Comparison of ENCODE assay signal across 17 cellular contexts in the genomic region with DNA sequence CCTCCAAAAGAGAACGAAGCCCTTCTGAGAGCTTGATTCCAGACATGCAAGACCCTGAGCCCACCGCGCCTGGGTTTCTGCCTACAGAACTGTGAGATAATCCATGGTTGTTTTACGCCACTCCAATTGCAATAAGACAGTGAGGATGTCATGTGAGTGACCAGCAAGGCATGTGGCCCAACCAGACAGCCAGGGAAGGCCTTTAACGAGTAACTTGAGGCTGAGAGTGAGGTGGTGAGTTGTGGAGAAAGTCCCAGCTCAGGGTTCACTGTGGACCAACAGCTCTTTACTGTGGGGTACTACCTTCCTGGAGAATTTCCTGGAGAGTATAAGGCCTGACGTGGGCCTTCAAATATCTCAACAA.
A peak's percentile ranks its signal among the peaks of the same experiment; 100 is the strongest.
DNase-seq lines count a peak whose midpoint lies in the region; ATAC-seq, FAIRE-seq and TF ChIP-seq lines count a peak whose summit lies in the region.
"Had no signal": no experiment of that assay in that cellular context is flagged by ENCODE, and none has a peak within 500 bp of the region (broad histone marks: within the 10 kb centered on the region; RNA-seq: fewer than 3 reads in every experiment).

No MANE protein-coding gene starts in this region.

- no peaks in the 10 kb centered on the region for H3K23me2 ChIP-seq in H9 (ENCODE audit: insufficient read length, low read depth, low read length, poor library complexity, severe bottlenecking)

- H3K9me3 Mint-ChIP-seq in H9: peaks cover 16 to 19% of the 10 kb centered on the region in 2 experiments

- H4K5ac ChIP-seq in H9 (ENCODE audit: insufficient read length, low read depth, low read length): no peak overlapping the region

- H3K36me3 ChIP-seq in DND-41 (ENCODE audit: insufficient read depth, low read length) (no peaks in the 10 kb centered on the region), fibroblast of lung (ENCODE audit: control insufficient read depth, insufficient read depth, low read length) (no peaks in the 10 kb centered on the region)
- H3K36me3 ChIP-seq: MG63, ovary had no signal

- H3K36me3 Mint-ChIP-seq in H9 (ENCODE audit: insufficient read depth in 1 of 3, low read depth in 3 of 3): peaks cover 0 to 14% (median 7%) of the 10 kb centered on the region in 3 experiments; a peak in 5 of 7 replicates
- H3K36me3 Mint-ChIP-seq: CD14-positive monocyte, memory B cell had no signal

- H3K27me3 Mint-ChIP-seq in H9 (ENCODE audit: low read depth): peaks cover 7% of the 10 kb centered on the region

- H3K79me1 ChIP-seq in H9 (ENCODE audit: insufficient read depth, low read depth, low read length, poor library complexity, severe bottlenecking): no peaks in the 10 kb centered on the region

- peaks cover 5 to 17% of the 10 kb centered on the region in 2 experiments for H3K4me1 Mint-ChIP-seq in H9
- H3K4me1 Mint-ChIP-seq: memory B cell had no signal

- no peak overlapping the region for H3K4ac ChIP-seq in H9 (ENCODE audit: low read depth, low read length)

- H3K23ac ChIP-seq in H9 (ENCODE audit: insufficient read length, low read depth, low read length): no peak overlapping the region

- peaks cover 43% of the 10 kb centered on the region for H3K4me1 ChIP-seq in DND-41 (ENCODE audit: insufficient read depth, low read length)
- H3K4me1 ChIP-seq in fibroblast of lung (ENCODE audit: control insufficient read depth, extremely low read depth, insufficient read depth, low read length): peaks cover 37% of the 10 kb centered on the region
- H3K4me1 ChIP-seq in H9 (ENCODE audit: insufficient read depth, low read length): no peaks in the 10 kb centered on the region; the same call in 1 of the 2 replicates

- no peak overlapping the region for H4K91ac ChIP-seq in H9 (ENCODE audit: insufficient read length, low read depth, low read length)

- H3K4me3 Mint-ChIP-seq in H9: no peak overlapping the region
- H3K4me3 Mint-ChIP-seq: CD14-positive monocyte, memory B cell, WTC11 had no signal

- H2AFZ ChIP-seq in DND-41 (ENCODE audit: low read depth, low read length) (peak overlapping the region; percentile 53), fibroblast of lung (ENCODE audit: low read length) (no peak overlapping the region), H9 (ENCODE audit: low read length) (no peak overlapping the region)

- H3K79me2 ChIP-seq in DND-41 (ENCODE audit: insufficient read depth, low read length) (no peaks in the 10 kb centered on the region), fibroblast of lung (ENCODE audit: control insufficient read depth, insufficient read depth, low read length) (no peaks in the 10 kb centered on the region), H9 (ENCODE audit: insufficient read depth, low read length) (no peaks in the 10 kb centered on the region)

- H3K9me3 ChIP-seq in DND-41 (ENCODE audit: insufficient read depth, low read length, severe bottlenecking) (peaks cover 6% of the 10 kb centered on the region), fibroblast of lung (ENCODE audit: control insufficient read depth, insufficient read depth, low read depth, low read length) (no peaks in the 10 kb centered on the region), H9 (ENCODE audit: control insufficient read depth, low read depth, low read length) (no peaks in the 10 kb centered on the region)
- H3K9me3 ChIP-seq: ovary had no signal

- H3K4me3 ChIP-seq in DND-41 (ENCODE audit: low read depth in 1 of 2, low read length in 2 of 2) (no peak overlapping the region), fibroblast of lung (replicated peaks in 1 of 4; ENCODE audit: control extremely low read depth in 1 of 4, insufficient read depth in 1 of 4, low read depth in 3 of 4, low read length in 4 of 4) (no peak overlapping the region), foreskin fibroblast (ENCODE audit: low read depth in 1 of 2, low read length in 2 of 2) (no peak overlapping the region)
- H3K4me3 ChIP-seq: MG63, ovary had no signal

- no peak overlapping the region for H2BK20ac ChIP-seq in H9 (ENCODE audit: low read depth, low read length, poor library complexity, severe bottlenecking)

- H3K18ac ChIP-seq in H9 (ENCODE audit: insufficient read length, low read depth, low read length): no peak overlapping the region

- TF ChIP-seq CTCF in DND-41 (IDR thresholded peaks at IDR 0.05; ENCODE audit: borderline replicate concordance, extremely low read depth, low read length, poor library complexity, severe bottlenecking) (no peak), fibroblast of lung (conservative IDR thresholded peaks at IDR 0.05 in 1 of 2, IDR thresholded peaks at IDR 0.05 in 1 of 2; ENCODE audit: low read depth in 1 of 2, low read length in 2 of 2) (no peak), foreskin fibroblast (IDR thresholded peaks at IDR 0.05; ENCODE audit: low read depth, low read length) (no peak), H9 (conservative IDR thresholded peaks at IDR 0.05) (no peak)

- no peak overlapping the region for H2BK15ac ChIP-seq in H9 (ENCODE audit: low read depth, low read length)

- H3K27me3 ChIP-seq in DND-41 (ENCODE audit: insufficient read depth, low read length, poor library complexity) (no peaks in the 10 kb centered on the region), fibroblast of lung (ENCODE audit: control insufficient read depth, insufficient read depth, low read length) (no peaks in the 10 kb centered on the region), H9 (ENCODE audit: insufficient read depth, low read length) (no peaks in the 10 kb centered on the region)
- H3K27me3 ChIP-seq: MG63, ovary had no signal

- H3T11ph ChIP-seq in H9 (ENCODE audit: low read length): no peak overlapping the region

- H3K9ac ChIP-seq in DND-41 (ENCODE audit: low read depth, low read length) (peak overlapping the region; percentile 34), fibroblast of lung (ENCODE audit: insufficient read depth, low read length) (peak overlapping the region; percentile 13), H9 (ENCODE audit: extremely low read depth, insufficient read length, low read length) (no peak overlapping the region)

- no peak for DNase-seq in DND-41
- DNase-seq in RCC 7860 (ENCODE audit: low spot score): peak; percentile 7
- DNase-seq in fibroblast of lung (ENCODE audit: low read depth in 2 of 2): no peak
- peak; percentile 43 for DNase-seq in renal cortical epithelial cell (ENCODE audit: low read depth)
- no peak for DNase-seq in foreskin fibroblast
- DNase-seq in H9: no peak
- DNase-seq in NOMO-1 treated with dmso at 0.1 percent for 144 hours (lab: John Stamatoyannopoulos, UW; ENCODE audit: unreplicated experiment): no peak
- no peak for DNase-seq in globus pallidus (ENCODE audit: low spot score)
- DNase-seq: effector memory CD4-positive, alpha-beta T cell; MG63; stimulated activated CD4-positive, alpha-beta T cell treated with anti-CD3 and anti-CD28 coated beads, Interleukin-4, amount 100 ng/mL, for 4 hours; stimulated activated naive CD8-positive, alpha-beta T cell treated with anti-CD3 and anti-CD28 coated beads, Interleukin-15, Interleukin-2, amounts not matched to agents 100 U/mL and 50 U/mL, for 24 hours had no signal

- H3K27ac ChIP-seq in DND-41 (ENCODE audit: low read length) (peak overlapping the region; percentile 88), fibroblast of lung (ENCODE audit: insufficient read depth, low read length) (peak overlapping the region; percentile 71), H9 (ENCODE audit: insufficient read length, low read depth, low read length) (no peak overlapping the region)
- H3K27ac ChIP-seq: HL-60, ovary had no signal

- no peak for FAIRE-seq in RCC 7860 (lab: Jason Lieb, UNC)

- no peak overlapping the region for H4K8ac ChIP-seq in H9 (replicated peaks; ENCODE audit: insufficient read length, low read depth, low read length)

- H2BK5ac ChIP-seq in H9 (ENCODE audit: insufficient read length, low read length): no peak overlapping the region

- H2BK120ac ChIP-seq in H9 (ENCODE audit: low read depth, low read length, poor library complexity, severe bottlenecking): no peak overlapping the region

- H4K20me1 ChIP-seq in DND-41 (ENCODE audit: insufficient read depth, low read length): no peaks in the 10 kb centered on the region
- H4K20me1 ChIP-seq in fibroblast of lung (ENCODE audit: control insufficient read depth, extremely low read depth, insufficient read depth, low read length): no peaks in the 10 kb centered on the region
- no peaks in the 10 kb centered on the region for H4K20me1 ChIP-seq in H9 (ENCODE audit: control insufficient read depth, insufficient read depth, insufficient read length)

- WGBS in H9 (ENCODE audit: extremely low coverage, insufficient read length, low lambda C conversion rate): no CpG with 5 or more reads among the region's 6 CpGs

- no peak overlapping the region for H3K14ac ChIP-seq in H9 (ENCODE audit: insufficient read depth, low read length)

- no peak overlapping the region for H3K56ac ChIP-seq in H9 (ENCODE audit: insufficient read length, low read depth, low read length)

- no peak overlapping the region for H3K4me2 ChIP-seq in DND-41 (ENCODE audit: insufficient read depth, low read length)
- peak overlapping the region; percentile 45 for H3K4me2 ChIP-seq in fibroblast of lung (ENCODE audit: extremely low read depth, insufficient read depth, low read length)
- H3K4me2 ChIP-seq in H9 (ENCODE audit: insufficient read depth, insufficient read length, low read length): no peak overlapping the region

- no peak overlapping the region; a peak in 1 of 7 replicates for H3K27ac Mint-ChIP-seq in H9
- H3K27ac Mint-ChIP-seq: memory B cell, WTC11 had no signal

- H2AK5ac ChIP-seq in H9 (ENCODE audit: insufficient read length, low read length): no peak overlapping the region

- no peak overlapping the region for H2BK12ac ChIP-seq in H9 (ENCODE audit: insufficient read length, low read depth, low read length)

- ATAC-seq in DND-41 (ENCODE audit: insufficient read depth, low read depth): no peak
- ATAC-seq: WTC11 had no signal

Comparison
In these comparisons a context has a peak if more than half of its experiments do, and no peak if none do; other contexts are left out.
1. DNase-seq: peak in RCC 7860 (single experiment) and renal cortical epithelial cell (single experiment); none in DND-41 (single experiment), fibroblast of lung (0 of 2), foreskin fibroblast (0 of 2), H9 (single experiment), NOMO-1 treated with dmso at 0.1 percent for 144 hours (single experiment) and globus pallidus (single experiment).